ENCODE assay signal across 9 cellular contexts in genomic region chr3:38347421-38348200, GRCh38. TPM values are rescaled to one million over a fixed set of nuclear protein-coding genes. Genes with fewer than 3 reads are reported as not detected.
A peak's percentile ranks its signal among the peaks of the same experiment; 100 is the strongest.
DNase-seq lines count a peak whose midpoint lies in the region; ATAC-seq and TF ChIP-seq lines count a peak whose summit lies in the region.
"Had no signal": no experiment of that assay in that cellular context is flagged by ENCODE, and none has a peak within 500 bp of the region (broad histone marks: within the 10 kb centered on the region; RNA-seq: fewer than 3 reads in every experiment).

No MANE protein-coding gene starts in this region.

- H3K9me3 Mint-ChIP-seq in CD4-positive, alpha-beta T cell = no peaks in the 10 kb centered on the region

- H3K27me3 ChIP-seq in CD4-positive, alpha-beta T cell (ENCODE audit: control insufficient read depth, insufficient read depth, low read length) = no peaks in the 10 kb centered on the region
- H3K27me3 ChIP-seq in Loucy (ENCODE audit: insufficient read depth, low read length, poor library complexity, severe bottlenecking) (no peaks in the 10 kb centered on the region), ectodermal cell (ENCODE audit: control insufficient read depth, insufficient read depth, low read length, poor library complexity, severe bottlenecking) (peaks cover 7% of the 10 kb centered on the region), neuron (ENCODE audit: insufficient read depth, low read length) (no peaks in the 10 kb centered on the region)

- H3F3A ChIP-seq in Loucy (ENCODE audit: low read depth) = no peaks in the 10 kb centered on the region

- H3K9me3 ChIP-seq in CD4-positive, alpha-beta T cell (ENCODE audit: control insufficient read depth, low read length) = no peaks in the 10 kb centered on the region
- H3K9me3 ChIP-seq in Loucy (ENCODE audit: insufficient read depth, low read depth, low read length) (no peaks in the 10 kb centered on the region), ectodermal cell (ENCODE audit: control insufficient read depth, low read length) (no peaks in the 10 kb centered on the region), neuron (ENCODE audit: low read length) (peaks cover 8% of the 10 kb centered on the region)

- no peaks in the 10 kb centered on the region for H3K36me3 Mint-ChIP-seq in CD4-positive, alpha-beta T cell (ENCODE audit: low read depth)

- peak overlapping the region; percentile 79 for H3K4me2 ChIP-seq in Loucy (ENCODE audit: low read depth, low read length, poor library complexity, severe bottlenecking)

- no peak for TF ChIP-seq CTCF in CD4-positive, alpha-beta T cell (IDR thresholded peaks at IDR 0.05)
- no peak for TF ChIP-seq CTCF in Loucy (conservative IDR thresholded peaks at IDR 0.05; ENCODE audit: low read length)

- H4K20me1 ChIP-seq in Loucy (ENCODE audit: insufficient read depth, low read length, poor library complexity, severe bottlenecking) = no peaks in the 10 kb centered on the region

- H3K36me3 ChIP-seq in Loucy (ENCODE audit: insufficient read depth, low read length) (peaks cover 4% of the 10 kb centered on the region; the same call in 1 of the 2 replicates), ectodermal cell (ENCODE audit: control insufficient read depth, insufficient read depth, low read length) (no peaks in the 10 kb centered on the region), neuron (ENCODE audit: insufficient read depth, low read length) (peaks cover 2% of the 10 kb centered on the region)

- peak overlapping the region; percentile 93 for H3K4me3 ChIP-seq in Loucy (ENCODE audit: low read length, poor library complexity, severe bottlenecking)
- peak overlapping the region; percentile 58 for H3K4me3 ChIP-seq in ectodermal cell (ENCODE audit: insufficient read depth, low read depth, low read length)
- peak overlapping the region; percentile 74 for H3K4me3 ChIP-seq in neuron (ENCODE audit: low read length)

- POLR2A ChIA-PET in CD4-positive, alpha-beta T cell (lab: Charles Lee) = interaction anchor here (1.1 to 1.9 kb wide), 4 partner anchors 106 to 308 kb away, joined by 3 to 8 read pairs (median 8); partner anchors contain the start of genes ACVR2B and DLEC1

- peaks cover 7% of the 10 kb centered on the region for H3K4me1 Mint-ChIP-seq in CD4-positive, alpha-beta T cell (ENCODE audit: low read depth)

- peak overlapping the region; percentile 81 for H3K4me3 Mint-ChIP-seq in CD4-positive, alpha-beta T cell

- CTCF ChIA-PET in CD4-positive, alpha-beta T cell (lab: Charles Lee) = interaction anchor here (1.1 to 3.2 kb wide), 3 partner anchors 58 to 174 kb away, joined by 3 to 11 read pairs (median 3); no protein-coding TSS in a partner anchor

- H3K4me1 ChIP-seq in Loucy (ENCODE audit: insufficient read depth, low read length, poor library complexity, severe bottlenecking) = peaks cover 34% of the 10 kb centered on the region
- no peaks in the 10 kb centered on the region for H3K4me1 ChIP-seq in ectodermal cell (ENCODE audit: control insufficient read depth, insufficient read depth, low read length)
- peaks cover 4% of the 10 kb centered on the region for H3K4me1 ChIP-seq in neuron (ENCODE audit: insufficient read depth, low read length)

- no peak overlapping the region for H3K27ac ChIP-seq in CD4-positive, alpha-beta T cell (ENCODE audit: low read depth, low read length)
- H3K27ac ChIP-seq in ectodermal cell (ENCODE audit: insufficient read depth, low read depth, low read length, poor library complexity, severe bottlenecking) = no peak overlapping the region

- H3K27me3 Mint-ChIP-seq in CD4-positive, alpha-beta T cell = no peaks in the 10 kb centered on the region

- intact Hi-C loops in CD4-positive, alpha-beta T cell (cut with DNase I, micrococcal nuclease) = loop anchor here (2.0 to 10.0 kb wide), 4 partner anchors 230 to 493 kb away; no protein-coding TSS in a partner anchor

- peak overlapping the region; percentile 77 for H3K9ac ChIP-seq in Loucy (ENCODE audit: low read depth, low read length, poor library complexity, severe bottlenecking)

- DNase-seq in CD4-positive, alpha-beta T cell = no peak
- DNase-seq in NCI-H2081 (lab: John Stamatoyannopoulos, UW) = no peak
- no peak for DNase-seq in NCI-H1092 (lab: John Stamatoyannopoulos, UW)
- DNase-seq: NCI-H1417 treated with DMSO at 0.1 percent for 48 hours had no signal

- H2AFZ ChIP-seq in Loucy (ENCODE audit: low read length) (peak overlapping the region; percentile 95), neuron (ENCODE audit: low read depth, low read length) (peak overlapping the region; percentile 87)

- H3K27ac Mint-ChIP-seq in CD4-positive, alpha-beta T cell = no peak overlapping the region

- ATAC-seq in CD4-positive, alpha-beta T cell (ENCODE audit: poor library complexity) = no peak
- no peak for ATAC-seq in HG03469 (IDR thresholded peaks at IDR 0.05; ENCODE audit: unreplicated experiment)
- no peak for ATAC-seq in HG03095 (IDR thresholded peaks at IDR 0.05; ENCODE audit: unreplicated experiment)

- peaks cover 38% of the 10 kb centered on the region for H3K79me2 ChIP-seq in Loucy (ENCODE audit: insufficient read depth, low read length)

- no peaks in the 10 kb centered on the region for H3K9me2 ChIP-seq in Loucy (replicated peaks; ENCODE audit: low read depth, low read length)

- 86 to 91% methylated on average over 19 of the region's 19 CpGs for WGBS in ectodermal cell, 2 experiments

RNA-seq across cellular contexts. Expression of gene XYLB, which starts 1.0 kb away (rescaled TPM):
- under 1 TPM; 0.25 to 0.59 TPM for total RNA-seq in CD4-positive, alpha-beta T cell
- polyA plus RNA-seq in ectodermal cell (2013, experiment 1 of 4) = 3.7 TPM
- 3.4 TPM for polyA plus RNA-seq in ectodermal cell (2013, experiment 2 of 4)
- polyA plus RNA-seq in ectodermal cell (2013, experiment 3 of 4) = 2.9 TPM
- 2.8 TPM for polyA plus RNA-seq in ectodermal cell (2013, experiment 4 of 4)
